Comparison of ENCODE assay signal across 8 cellular contexts in genomic region chr17:33725675-33726271, GRCh38.
DNase-seq lines count a peak whose midpoint lies in the region; ATAC-seq and TF ChIP-seq lines count a peak whose summit lies in the region.

No MANE protein-coding gene starts in this region.

- H3K27ac Mint-ChIP-seq in brain, result no peak overlapping the region
- H3K27ac Mint-ChIP-seq in immature natural killer cell, result no peak overlapping the region

- TF ChIP-seq CTCF in brain (conservative IDR thresholded peaks at IDR 0.05), result peak; percentile 64 to 83

- H3K9me3 Mint-ChIP-seq in brain, result peaks cover 0 to 9% (median 0%) of the 10 kb centered on the region in 5 experiments
- no peaks in the 10 kb centered on the region for H3K9me3 Mint-ChIP-seq in immature natural killer cell

- H3K4me3 Mint-ChIP-seq in brain, result no peak overlapping the region
- no peak overlapping the region for H3K4me3 Mint-ChIP-seq in immature natural killer cell

- H3K36me3 Mint-ChIP-seq in brain (no peaks in the 10 kb centered on the region), immature natural killer cell (no peaks in the 10 kb centered on the region)

- no peak for ATAC-seq in GM19328 (IDR thresholded peaks at IDR 0.05; ENCODE audit: unreplicated experiment)

- H3K27me3 Mint-ChIP-seq in brain (peaks cover 38% of the 10 kb centered on the region), immature natural killer cell (ENCODE audit: low read depth in 3 of 3) (peaks cover 3 to 5% (median 3%) of the 10 kb centered on the region in 3 donors)

- peak; percentile 3 for DNase-seq in stimulated activated CD4-positive, alpha-beta T cell treated with anti-CD3 and anti-CD28 coated beads, Interleukin-12 subunit alpha, Interleukin-12 subunit beta, amount 100 ng/mL, for 4 hours
- DNase-seq in stimulated activated CD4-positive, alpha-beta T cell treated with anti-CD3 and anti-CD28 coated beads, Interleukin-4, amount 100 ng/mL, for 24 hours, result no peak
- peak; percentile 8 for DNase-seq in NCI-H2171 (lab: John Stamatoyannopoulos, UW)
- DNase-seq in medulla oblongata (ENCODE audit: extremely low spot score), result peak; percentile 30
- no peak for DNase-seq in immature natural killer cell
- no peak for DNase-seq in effector CD8-positive, alpha-beta T cell (lab: John Stamatoyannopoulos, UW)

- H3K4me1 Mint-ChIP-seq in brain (peaks cover 28% of the 10 kb centered on the region), immature natural killer cell (no peaks in the 10 kb centered on the region)

Comparison
In these comparisons a context has a peak if more than half of its experiments do, and no peak if none do; other contexts are left out.
1. DNase-seq: peak in stimulated activated CD4-positive, alpha-beta T cell treated with anti-CD3 and anti-CD28 coated beads, Interleukin-12 subunit alpha, Interleukin-12 subunit beta, amount 100 ng/mL, for 4 hours (single experiment), NCI-H2171 (single experiment) and medulla oblongata (single experiment); none in stimulated activated CD4-positive, alpha-beta T cell treated with anti-CD3 and anti-CD28 coated beads, Interleukin-4, amount 100 ng/mL, for 24 hours (single experiment), immature natural killer cell (0 of 3) and effector CD8-positive, alpha-beta T cell (single experiment).